In genomic region chr15:66925721-66926120, GRCh38 we compare ENCODE assay signal across 22 cellular contexts.
"Had no signal": no experiment of that assay in that cellular context is flagged by ENCODE, and none has a peak within 500 bp of the region (broad histone marks: within the 10 kb centered on the region; RNA-seq: fewer than 3 reads in every experiment).

No MANE protein-coding gene starts in this region.

- H3K4me3 Mint-ChIP-seq: activated B cell treated with CpG ODN at 0.5 μM for 24 hours; activated CD4-positive, alpha-beta memory T cell treated with anti-CD3 and anti-CD28 coated beads for 36 hours; activated CD4-positive, alpha-beta T cell treated with anti-CD3 and anti-CD28 coated beads, Interleukin-2, amount 10 ng/mL, durations not matched to agents 7 days and 5 days; activated naive CD4-positive, alpha-beta T cell treated with anti-CD3 and anti-CD28 coated beads, Interleukin-2, amount 10 ng/mL, durations not matched to agents 7 days and 5 days; activated naive CD8-positive, alpha-beta T cell treated with anti-CD3 and anti-CD28 coated beads for 36 hours; activated T-cell treated with anti-CD3 and anti-CD28 coated beads, Interleukin-2, amount 50 U/mL, for 4 hours; T-helper 1 cell treated with Interleukin-12 subunit alpha and Interleukin-12 subunit beta and Interleukin-4 antibody, amounts not matched to agents 30 μg/mL and 1 μg/mL, for 36 hours had no signal

- H3K4me3 ChIP-seq: cardiac muscle cell, MG63 had no signal

- H3K27ac Mint-ChIP-seq: activated B cell treated with CpG ODN at 0.5 μM for 24 hours; activated CD4-positive, alpha-beta memory T cell treated with anti-CD3 and anti-CD28 coated beads for 36 hours; activated CD4-positive, alpha-beta T cell treated with anti-CD3 and anti-CD28 coated beads, Interleukin-2, amount 10 ng/mL, durations not matched to agents 7 days and 5 days; activated naive CD4-positive, alpha-beta T cell treated with anti-CD3 and anti-CD28 coated beads, Interleukin-2, amount 10 ng/mL, durations not matched to agents 7 days and 5 days; activated naive CD8-positive, alpha-beta T cell treated with anti-CD3 and anti-CD28 coated beads for 36 hours; T-helper 1 cell treated with Interleukin-12 subunit alpha and Interleukin-12 subunit beta and Interleukin-4 antibody, amounts not matched to agents 30 μg/mL and 1 μg/mL, for 36 hours had no signal

- H3K27ac ChIP-seq: brain microvascular endothelial cell, cardiac muscle cell had no signal

- ATAC-seq: activated T-cell treated with anti-CD3 and anti-CD28 coated beads, Interleukin-2, amount 50 U/mL, for 4 hours had no signal

- DNase-seq: activated B cell treated with CpG ODN at 0.5 μM for 24 hours; activated CD4-positive, alpha-beta memory T cell treated with anti-CD3 and anti-CD28 coated beads for 36 hours; activated CD4-positive, alpha-beta T cell treated with anti-CD3 and anti-CD28 coated beads for 1 hour; activated CD4-positive, alpha-beta T cell treated with anti-CD3 and anti-CD28 coated beads, Interleukin-2, amount 10 ng/mL, durations not matched to agents 7 days and 5 days; activated CD8-positive, alpha-beta memory T cell treated with anti-CD3 and anti-CD28 coated beads for 24 hours; activated gamma-delta T cell; activated naive CD4-positive, alpha-beta T cell treated with anti-CD3 and anti-CD28 coated beads, Interleukin-2, amount 10 ng/mL, durations not matched to agents 7 days and 5 days; activated naive CD8-positive, alpha-beta T cell treated with anti-CD3 and anti-CD28 coated beads for 36 hours; activated T-cell treated with anti-CD3 and anti-CD28 coated beads, Interleukin-2, amount 50 U/mL, for 4 hours; brain microvascular endothelial cell; MG63; MV-4-11; NCI-H1092 treated with DMSO at 0.1 percent for 48 hours; NCI-H1417 treated with DMSO at 0.1 percent for 48 hours; NCI-H1694 treated with DMSO at 0.1 percent for 48 hours; NCI-H2081; NCI-H510A treated with DMSO at 0.1 percent for 48 hours; NCI-H69; NK-92 treated with Interleukin-12 subunit alpha and Interleukin-12 subunit beta, amount 100 ng/mL, for 24 hours; SHP77 treated with DMSO at 0.1 percent for 48 hours had no signal

- H3K27me3 ChIP-seq: brain microvascular endothelial cell, cardiac muscle cell, MG63 had no signal

- H3K36me3 ChIP-seq: brain microvascular endothelial cell, cardiac muscle cell, MG63 had no signal
